ENCODE assay signal across 8 cellular contexts in the genomic region with DNA sequence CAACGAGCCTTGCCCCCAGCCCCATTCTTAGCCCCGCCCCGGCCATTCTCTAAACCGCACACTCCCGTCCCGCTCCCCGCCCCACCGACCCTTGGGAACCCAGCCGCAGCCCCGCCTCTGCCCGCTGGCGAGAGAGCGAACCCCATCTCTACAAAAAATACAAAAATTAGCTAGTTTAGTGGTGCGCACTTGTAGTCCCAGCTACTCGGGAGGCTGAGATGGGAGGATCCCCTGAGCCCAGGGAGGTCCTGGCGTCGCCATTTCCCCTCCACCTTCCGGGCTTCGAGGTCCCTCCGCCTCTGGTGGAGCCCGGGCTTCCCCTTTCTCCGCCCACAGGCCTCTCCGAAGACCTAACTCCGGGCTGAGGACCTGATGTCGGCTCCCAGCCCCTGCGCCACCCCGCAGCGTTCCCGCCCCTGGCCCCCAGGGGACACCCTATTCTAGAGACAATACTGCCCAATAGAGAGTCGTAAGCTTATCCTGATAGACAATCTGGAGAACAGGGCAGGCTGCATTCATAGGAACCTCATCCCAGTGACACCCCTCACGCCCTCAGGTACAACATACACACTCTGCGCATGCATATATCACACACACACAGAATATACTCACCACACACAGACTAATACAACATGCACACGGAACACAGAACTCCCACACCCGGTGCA.
DNase-seq lines count a peak whose midpoint lies in the region; ATAC-seq and TF ChIP-seq lines count a peak whose summit lies in the region.

No MANE protein-coding gene starts in this region.

- H3K9ac ChIP-seq in MM.1S (ENCODE audit: low read length), result peak overlapping the region; percentile 61; the same call in 1 of the 2 replicates

- H3K36me3 ChIP-seq in MM.1S (replicated peaks; ENCODE audit: insufficient read depth, low read length), result no peaks in the 10 kb centered on the region
- H3K36me3 ChIP-seq in WERI-Rb-1, result peaks cover 4% of the 10 kb centered on the region; the same call in 1 of the 2 replicates

- no peak for ATAC-seq in HG03025 (IDR thresholded peaks at IDR 0.05; ENCODE audit: low FRiP score, unreplicated experiment)

- H3K4me1 ChIP-seq in MM.1S (ENCODE audit: low read length), result 0 out of 2 replicates have a peak, but pooled peaks cover 3% of the 10 kb centered on the region

- peak overlapping the region; percentile 79; the same call in 1 of the 2 replicates for H3K4me3 ChIP-seq in MM.1S (ENCODE audit: low read length)
- peak overlapping the region; percentile 39 for H3K4me3 ChIP-seq in retinal pigment epithelial cell (ENCODE audit: low read length)
- no peak overlapping the region for H3K4me3 ChIP-seq in WERI-Rb-1 (ENCODE audit: low read depth, low read length)

- H3K9me3 ChIP-seq in MM.1S (replicated peaks; ENCODE audit: insufficient read depth, low read length), result no peaks in the 10 kb centered on the region
- no peaks in the 10 kb centered on the region for H3K9me3 ChIP-seq in WERI-Rb-1 (ENCODE audit: severe bottlenecking)

- DNase-seq in MM.1S, result no peak
- DNase-seq in activated T-cell treated with anti-CD3 and anti-CD28 coated beads for 48 hours (ENCODE audit: low read depth), result peak; percentile 62
- peak; percentile 80 for DNase-seq in germinal center (ENCODE audit: low spot score)
- DNase-seq in retinal pigment epithelial cell (ENCODE audit: low read depth), result no peak
- DNase-seq in WERI-Rb-1, result no peak
- DNase-seq in NCI-H146 (lab: John Stamatoyannopoulos, UW), result no peak

- H2AFZ ChIP-seq in MM.1S (ENCODE audit: low read length), result peak overlapping the region; percentile 100; the same call in 1 of the 2 replicates

- H3K4me2 ChIP-seq in MM.1S (ENCODE audit: low read depth, low read length), result peak overlapping the region; percentile 86; the same call in 1 of the 2 replicates

- TF ChIP-seq CTCF in GM12872 (IDR thresholded peaks at IDR 0.05; ENCODE audit: insufficient read depth, low read depth, low read length), result peak; percentile 41; the same call in 2 of the 3 replicates
- no peak for TF ChIP-seq CTCF in MM.1S (IDR thresholded peaks at IDR 0.05; ENCODE audit: low read length)
- TF ChIP-seq CTCF in retinal pigment epithelial cell (conservative IDR thresholded peaks at IDR 0.05; ENCODE audit: low read depth, low read length), result no peak
- no peak for TF ChIP-seq CTCF in WERI-Rb-1 (IDR thresholded peaks at IDR 0.05; ENCODE audit: low read depth, low read length)

- no peaks in the 10 kb centered on the region for H3K79me2 ChIP-seq in MM.1S (ENCODE audit: low read length)

- no peaks in the 10 kb centered on the region for H4K20me1 ChIP-seq in MM.1S (ENCODE audit: insufficient read depth, low read length)

- H3K27ac ChIP-seq in MM.1S (ENCODE audit: low read length) (no peak overlapping the region), WERI-Rb-1 (no peak overlapping the region)

- H3K27me3 ChIP-seq in MM.1S (replicated peaks; ENCODE audit: insufficient read depth, low read length) (peaks cover 50% of the 10 kb centered on the region), WERI-Rb-1 (ENCODE audit: insufficient read depth, low read depth, severe bottlenecking) (no peaks in the 10 kb centered on the region)

- 0 out of 2 replicates have a peak, but pooled peaks cover 4% of the 10 kb centered on the region for H3F3A ChIP-seq in MM.1S (ENCODE audit: insufficient read depth, low read length)

- no peaks in the 10 kb centered on the region for H3K9me2 ChIP-seq in MM.1S (replicated peaks; ENCODE audit: insufficient read depth, low read length)

Comparison
In these comparisons a context has a peak if more than half of its experiments do, and no peak if none do; other contexts are left out.
1. DNase-seq: peak in activated T-cell treated with anti-CD3 and anti-CD28 coated beads for 48 hours (single experiment) and germinal center (single experiment); none in MM.1S (single experiment), retinal pigment epithelial cell (single experiment), WERI-Rb-1 (single experiment) and NCI-H146 (single experiment).